13 cellular contexts compared by ENCODE assay signal in the genomic region with DNA sequence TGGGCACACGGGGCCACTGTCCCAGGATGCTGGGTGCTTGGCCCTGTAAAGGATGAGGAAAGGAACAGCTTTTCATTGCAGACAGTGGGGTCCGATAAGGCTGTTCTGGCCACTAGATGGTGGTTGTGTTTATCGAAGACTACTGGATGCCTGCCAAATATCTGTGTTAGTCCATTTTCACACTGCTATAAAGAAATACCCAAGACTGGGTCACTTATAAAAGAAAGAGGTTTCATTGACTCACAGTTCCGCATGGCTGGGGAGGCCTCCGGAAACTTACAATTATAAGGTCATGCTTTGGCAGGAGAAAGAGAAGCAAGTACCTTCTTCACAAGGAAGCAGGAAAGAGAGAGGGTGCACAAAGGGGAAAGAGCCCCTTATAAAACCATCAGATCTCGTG. TPM values are rescaled to one million over a fixed set of nuclear protein-coding genes. Genes with fewer than 3 reads are reported as not detected.
DNase-seq lines count a peak whose midpoint lies in the region; ATAC-seq and TF ChIP-seq lines count a peak whose summit lies in the region.
"Had no signal": no experiment of that assay in that cellular context is flagged by ENCODE, and none has a peak within 500 bp of the region (broad histone marks: within the 10 kb centered on the region; RNA-seq: fewer than 3 reads in every experiment).

No MANE protein-coding gene starts in this region.

- peak overlapping the region; percentile 71 for H3K9ac ChIP-seq in adipocyte (ENCODE audit: low read length)
- H3K9ac ChIP-seq: BLaER1 had no signal

- H3K36me3 ChIP-seq in adipocyte (ENCODE audit: control insufficient read depth, insufficient read depth, low read length, severe bottlenecking) (peaks cover 17% of the 10 kb centered on the region), mucosa of descending colon (ENCODE audit: low read depth) (no peaks in the 10 kb centered on the region)
- H3K36me3 ChIP-seq: ovary had no signal

- no peaks in the 10 kb centered on the region for H3K27me3 ChIP-seq in adipocyte (replicated peaks; ENCODE audit: control insufficient read depth, insufficient read depth, low read length)
- H3K27me3 ChIP-seq: BLaER1, ovary had no signal

- no peaks in the 10 kb centered on the region for H3K9me3 ChIP-seq in adipocyte (ENCODE audit: control insufficient read depth, low read length)
- H3K9me3 ChIP-seq in mucosa of descending colon = no peaks in the 10 kb centered on the region
- H3K9me3 ChIP-seq: BLaER1, ovary had no signal

- DNase-seq in COLO829 (ENCODE audit: low spot score) (peak; percentile 70), LNCaP clone FGC (ENCODE audit: low read depth) (no peak), adipocyte (ENCODE audit: low read depth) (peak; percentile 10), glomerular visceral epithelial cell (ENCODE audit: extremely low spot score) (peak; percentile 46), OCI-M2 (lab: John Stamatoyannopoulos, UW; ENCODE audit: unreplicated experiment) (no peak), NCI-H128 (lab: John Stamatoyannopoulos, UW; ENCODE audit: unreplicated experiment) (no peak), mucosa of descending colon (no peak)
- DNase-seq: H7; left ventricle myocardium superior; ovary; stimulated activated naive CD8-positive, alpha-beta T cell treated with anti-CD3 and anti-CD28 coated beads, Interleukin-15, amount 100 ng/mL, for 72 hours had no signal

- H3K4me3 ChIP-seq in LNCaP clone FGC (ENCODE audit: low read depth, low read length) = no peak overlapping the region
- H3K4me3 ChIP-seq in adipocyte (ENCODE audit: low read length) = no peak overlapping the region
- no peak overlapping the region for H3K4me3 ChIP-seq in mucosa of descending colon
- H3K4me3 ChIP-seq: BLaER1, ovary had no signal

- H3K4me1 ChIP-seq in adipocyte (ENCODE audit: control insufficient read depth, insufficient read depth, low read length) (peaks cover 39% of the 10 kb centered on the region), mucosa of descending colon (ENCODE audit: low read depth) (no peaks in the 10 kb centered on the region)
- H3K4me1 ChIP-seq: BLaER1 had no signal

- peak; percentile 17 for TF ChIP-seq CTCF in LNCaP clone FGC (IDR thresholded peaks at IDR 0.05; ENCODE audit: control insufficient read depth, extremely low read depth, insufficient read depth)
- no peak for TF ChIP-seq CTCF in mucosa of descending colon (IDR thresholded peaks at IDR 0.05)

- no peak for ATAC-seq in GM19467 (IDR thresholded peaks at IDR 0.05; ENCODE audit: unreplicated experiment)
- no peak for ATAC-seq in mucosa of descending colon
- ATAC-seq: left ventricle myocardium superior; stimulated activated naive CD8-positive, alpha-beta T cell treated with anti-CD3 and anti-CD28 coated beads, Interleukin-15, amount 100 ng/mL, for 72 hours had no signal

- intact Hi-C loops in mucosa of descending colon (cut with DNase I, micrococcal nuclease) = no loop called here

RNA-seq across cellular contexts. Expression of a gene that starts 32.2 kb away (rescaled TPM):
- 10 to 100 TPM; 46.2 to 68.6 (median 55.0) TPM for total RNA-seq in mucosa of descending colon

RNA-seq across cellular contexts. Expression of a gene that starts 57.9 kb away (rescaled TPM):
- total RNA-seq in mucosa of descending colon = 10 to 100 TPM; 29.9 to 50.2 (median 32.8) TPM

Comparison
In these comparisons a context has a peak if more than half of its experiments do, and no peak if none do; other contexts are left out.
1. DNase-seq: peak in COLO829 (single experiment), adipocyte (single experiment) and glomerular visceral epithelial cell (single experiment); none in LNCaP clone FGC (single experiment), OCI-M2 (single experiment), NCI-H128 (single experiment) and mucosa of descending colon (0 of 3).